Comparison of ENCODE assay signal across 8 cellular contexts in genomic region chr14:95561001-95561412, GRCh38. TPM values are rescaled to one million over a fixed set of nuclear protein-coding genes. Genes with fewer than 3 reads are reported as not detected.
A peak's percentile ranks its signal among the peaks of the same experiment; 100 is the strongest.
DNase-seq lines count a peak whose midpoint lies in the region; FAIRE-seq and TF ChIP-seq lines count a peak whose summit lies in the region.

No MANE protein-coding gene starts in this region.

- 2 to 5% (median 2%) methylated on average over 14 of the region's 14 CpGs for WGBS in ovary, 3 donors
- WGBS in transverse colon (ENCODE audit: low coverage in 1 of 2), 2 donors, result 6% methylated on average over 14 of the region's 14 CpGs; no CpG with 5 or more reads in 1 of the 2 donors

- CTCF ChIA-PET in HEK293 (lab: Yijun Ruan, JAX), result interaction anchor here (0.6 to 6.9 kb wide), 19 partner anchors 15 to 538 kb away, joined by 3 to 117 read pairs (median 6); no protein-coding TSS in a partner anchor

- in situ Hi-C loops in transverse colon (cut with MboI; ENCODE audit: low pct_ligation_motif_present in 1 of 4, low pct_unique_long_range_greater_than_20kb in 1 of 4, low sequenced_read_pairs in 3 of 4), result loop anchor here (10.0 to 25.0 kb wide), 3 partner anchors 214 to 434 kb away; no protein-coding TSS in a partner anchor

- TF ChIP-seq POLR2A in ovary (IDR thresholded peaks at IDR 0.05) (no peak), transverse colon (IDR thresholded peaks at IDR 0.05) (no peak)

- TF ChIP-seq CTCF in GM06990 (IDR thresholded peaks at IDR 0.05; ENCODE audit: insufficient read depth, low read length, poor library complexity, severe bottlenecking), result peak; percentile 99
- peak; percentile 96 for TF ChIP-seq CTCF in HEK293 (tag by site-specific recombination; IDR thresholded peaks at IDR 0.05)
- peak; percentile 92 to 97 (median 97) for TF ChIP-seq CTCF in ovary (IDR thresholded peaks at IDR 0.05)
- TF ChIP-seq CTCF in transverse colon (IDR thresholded peaks at IDR 0.05), result peak; percentile 91 to 99 (median 96)

- intact Hi-C loops in ovary (cut with DNase I), result loop anchor here (5.0 to 10.0 kb wide), 8 partner anchors 121 to 714 kb away; no protein-coding TSS in a partner anchor
- intact Hi-C loops in transverse colon (cut with DNase I; ENCODE audit: low total_unique reads), result no loop called here

- no peak for FAIRE-seq in frontal cortex (lab: Jason Lieb, UNC)

- H3K36me3 ChIP-seq in GM06990 (ENCODE audit: control insufficient read depth, insufficient read depth, low read length) (no peaks in the 10 kb centered on the region), HEK293 (ENCODE audit: control insufficient read depth in 2 of 2, insufficient read depth in 1 of 2, low read length in 2 of 2) (no peaks in the 10 kb centered on the region), ovary (no peaks in the 10 kb centered on the region), transverse colon (no peaks in the 10 kb centered on the region)

- H3K4me3 ChIP-seq in GM06990 (replicated peaks; ENCODE audit: low read depth, low read length) (no peak overlapping the region), HEK293 (ENCODE audit: low read depth, low read length) (no peak overlapping the region), ovary (no peak overlapping the region), transverse colon (no peak overlapping the region)

- TF ChIP-seq EP300 in ovary (IDR thresholded peaks at IDR 0.05) (no peak), transverse colon (IDR thresholded peaks at IDR 0.05; ENCODE audit: low read depth) (no peak)

- H3K4me1 ChIP-seq in HEK293 (ENCODE audit: control insufficient read depth, insufficient read depth, low read length) (no peaks in the 10 kb centered on the region), ovary (ENCODE audit: insufficient read depth) (peaks cover 4% of the 10 kb centered on the region), transverse colon (no peaks in the 10 kb centered on the region)

- H3K27me3 ChIP-seq in GM06990 (replicated peaks; ENCODE audit: control insufficient read depth, insufficient read depth, low read length), result no peaks in the 10 kb centered on the region
- H3K27me3 ChIP-seq in ovary, result no peaks in the 10 kb centered on the region
- H3K27me3 ChIP-seq in transverse colon, result no peaks in the 10 kb centered on the region

- POLR2A ChIA-PET in HEK293 (lab: Yijun Ruan, JAX), result no interaction called here

- H3K9me3 ChIP-seq in HEK293 (ENCODE audit: control insufficient read depth, insufficient read depth, low read depth, low read length) (no peaks in the 10 kb centered on the region), ovary (no peaks in the 10 kb centered on the region), transverse colon (no peaks in the 10 kb centered on the region)

- no peak overlapping the region for H3K27ac ChIP-seq in HEK293 (ENCODE audit: extremely low read depth, low read depth, low read length)
- H3K27ac ChIP-seq in ovary, result no peak overlapping the region
- no peak overlapping the region for H3K27ac ChIP-seq in transverse colon

- DNase-seq in GM06990 (ENCODE audit: extremely low read depth, insufficient read length) (peak; percentile 55), MV-4-11 (lab: John Stamatoyannopoulos, UW) (peak; percentile 55), SIG-M5 treated with dmso at 0.1 percent for 504 hours (lab: John Stamatoyannopoulos, UW; ENCODE audit: unreplicated experiment) (peak; percentile 83), frontal cortex (ENCODE audit: low spot score in 2 of 2) (peak; percentile 40 to 76), ovary (peak; percentile 88 to 93 (median 93)), transverse colon (peak; percentile 91)
- peak; percentile 67 for DNase-seq in activated effector memory CD4-positive, alpha-beta T cell treated with Interleukin-2 at 50 U/mL for 16 hours

TF ChIP-seq in HEK293, 187 proteins besides CTCF, POLR2A, EP300 and RAD21 (continues in another document):
- TF ChIP-seq IKZF3 (tag by site-specific recombination; IDR thresholded peaks at IDR 0.05) (0 out of 2 replicates have a peak, but pooled peaks have one; percentile 35), ZNF677 (tag by site-specific recombination; IDR thresholded peaks at IDR 0.05) (no peak), ZNF600 (tag by site-specific recombination; IDR thresholded peaks at IDR 0.05) (peak; percentile 82), ZNF112 (tag by site-specific recombination; IDR thresholded peaks at IDR 0.05) (no peak), SCRT1 (tag by site-specific recombination; IDR thresholded peaks at IDR 0.05; ENCODE audit: borderline replicate concordance) (no peak), ZNF664 (tag by site-specific recombination; IDR thresholded peaks at IDR 0.05) (no peak), ZNF704 (tag by site-specific recombination; IDR thresholded peaks at IDR 0.05) (no peak), ZNF645 (tag by site-specific recombination; IDR thresholded peaks at IDR 0.05) (no peak), ZBTB44 (tag by site-specific recombination; IDR thresholded peaks at IDR 0.05) (no peak), KLF9 (tag by site-specific recombination; IDR thresholded peaks at IDR 0.05; ENCODE audit: low read depth) (no peak), ZNF768 (tag by site-specific recombination; IDR thresholded peaks at IDR 0.05) (no peak), ZBTB48 (tag by site-specific recombination; IDR thresholded peaks at IDR 0.05) (peak; percentile 76; the same call in 1 of the 2 replicates), ZNF660 (tag by site-specific recombination; IDR thresholded peaks at IDR 0.05) (peak; percentile 72; the same call in 1 of the 2 replicates), GLIS2 (tag by site-specific recombination; IDR thresholded peaks at IDR 0.05) (no peak), ZNF654 (tag by site-specific recombination; IDR thresholded peaks at IDR 0.05; ENCODE audit: low read depth) (peak; percentile 99), ZBTB6 (tag by site-specific recombination; IDR thresholded peaks at IDR 0.05) (no peak), ZBTB20 (tag by site-specific recombination; IDR thresholded peaks at IDR 0.05) (no peak), SETDB1 (IDR thresholded peaks at IDR 0.05; ENCODE audit: insufficient read length, low read length) (no peak), ZNF221 (tag by site-specific recombination; IDR thresholded peaks at IDR 0.05; ENCODE audit: borderline replicate concordance) (no peak), ZNF211 (tag by site-specific recombination; IDR thresholded peaks at IDR 0.05; ENCODE audit: low read depth) (no peak), ZFP37 (tag by site-specific recombination; IDR thresholded peaks at IDR 0.05) (0 out of 2 replicates have a peak, but pooled peaks have one; percentile 37), ZNF629 (tag by site-specific recombination; IDR thresholded peaks at IDR 0.05) (0 out of 2 replicates have a peak, but pooled peaks have one; percentile 24), OVOL3 (tag by site-specific recombination; IDR thresholded peaks at IDR 0.05) (no peak), ZSCAN30 (tag by site-specific recombination; IDR thresholded peaks at IDR 0.05) (peak; percentile 50; the same call in 1 of the 2 replicates), ZNF169 (tag by site-specific recombination; IDR thresholded peaks at IDR 0.05) (no peak)

RNA-seq across cellular contexts. Expression of gene GLRX5, which starts 26.2 kb away (rescaled TPM):
- 31.8 TPM for total RNA-seq in frontal cortex
- total RNA-seq in ovary, result 10 to 100 TPM; 38.0 to 49.2 (median 41.7) TPM
- polyA plus RNA-seq in ovary, result 100 to 1,000 TPM in 1 of 2 donors, 10 to 100 TPM in 1; 52.6 to 105 TPM
- total RNA-seq in transverse colon, result 100 to 1,000 TPM in 1 of 4 donors, 10 to 100 TPM in 3; 11.6 to 177 (median 38.2) TPM

RNA-seq across cellular contexts. Expression of gene SYNE3, which starts 44.6 kb away (rescaled TPM):
- 1.2 TPM for total RNA-seq in frontal cortex
- total RNA-seq in ovary, result 10 to 100 TPM in 5 of 7 donors, 1 to 10 TPM in 2; 6.4 to 26.0 (median 14.9) TPM
- 1 to 10 TPM; 3.7 to 5.1 TPM for polyA plus RNA-seq in ovary
- 10 to 100 TPM in 3 of 4 donors, 1 to 10 TPM in 1; 9.8 to 46.8 (median 13.9) TPM for total RNA-seq in transverse colon
